Comparison of ENCODE assay signal across 8 cellular contexts in genomic region chr7:141550694-141551079, GRCh38. TPM values are rescaled to one million over a fixed set of nuclear protein-coding genes. Genes with fewer than 3 reads are reported as not detected.
A peak's percentile ranks its signal among the peaks of the same experiment; 100 is the strongest.
DNase-seq lines count a peak whose midpoint lies in the region; ATAC-seq and TF ChIP-seq lines count a peak whose summit lies in the region.

No MANE protein-coding gene starts in this region.

- peaks cover 40% of the 10 kb centered on the region for H3K36me3 Mint-ChIP-seq in activated naive CD8-positive, alpha-beta T cell treated with anti-CD3 and anti-CD28 coated beads for 36 hours

- DNase-seq in NCI-H2227 (lab: John Stamatoyannopoulos, UW; ENCODE audit: unreplicated experiment) = peak; percentile 40
- DNase-seq in NCI-H2227 treated with DMSO at 0.1 percent for 48 hours (lab: John Stamatoyannopoulos, UW) = no peak
- DNase-seq in HL-60 (ENCODE audit: low read depth in 1 of 2, low spot score in 1 of 2) = no peak
- DNase-seq in activated naive CD8-positive, alpha-beta T cell treated with anti-CD3 and anti-CD28 coated beads for 36 hours = peak; percentile 7
- DNase-seq in right cardiac atrium = peak in 1 of 3 donors; percentile 50
- DNase-seq in stimulated activated CD4-positive, alpha-beta T cell treated with anti-CD3 and anti-CD28 coated beads, Interleukin-12 subunit alpha, Interleukin-12 subunit beta, amount 100 ng/mL, for 4 hours = no peak

- peaks cover 1% of the 10 kb centered on the region for H3K9me3 Mint-ChIP-seq in activated naive CD8-positive, alpha-beta T cell treated with anti-CD3 and anti-CD28 coated beads for 36 hours

- H3K4me3 ChIP-seq in HL-60 (replicated peaks; ENCODE audit: insufficient read depth, low read length) = peak overlapping the region; percentile 90
- peak overlapping the region; percentile 93 for H3K4me3 ChIP-seq in right cardiac atrium (ENCODE audit: low read length)
- H3K4me3 ChIP-seq in skeletal muscle satellite cell (ENCODE audit: low read length) = peak overlapping the region; percentile 98

- H3K27me3 Mint-ChIP-seq in activated naive CD8-positive, alpha-beta T cell treated with anti-CD3 and anti-CD28 coated beads for 36 hours = peaks cover 4% of the 10 kb centered on the region

- peak; percentile 33 to 49 for ATAC-seq in right cardiac atrium
- no peak for ATAC-seq in GM18520 (IDR thresholded peaks at IDR 0.05; ENCODE audit: unreplicated experiment)

- peaks cover 39% of the 10 kb centered on the region for H3K4me1 Mint-ChIP-seq in activated naive CD8-positive, alpha-beta T cell treated with anti-CD3 and anti-CD28 coated beads for 36 hours

- intact Hi-C loops in right cardiac atrium (cut with DNase I) = no loop called here

- no peaks in the 10 kb centered on the region for H3K9me3 ChIP-seq in right cardiac atrium (ENCODE audit: control insufficient read depth, low read length)
- no peaks in the 10 kb centered on the region for H3K9me3 ChIP-seq in skeletal muscle satellite cell (replicated peaks; ENCODE audit: low read length)

- TF ChIP-seq CTCF in HL-60 (IDR thresholded peaks at IDR 0.05; ENCODE audit: insufficient read depth, low read length) = no peak

- 19% methylated on average over 13 of the region's 13 CpGs for WGBS in right cardiac atrium

- H3K36me3 ChIP-seq in skeletal muscle satellite cell (ENCODE audit: insufficient read depth, low read length) = no peaks in the 10 kb centered on the region

- peak overlapping the region; percentile 89 for H3K4me3 Mint-ChIP-seq in activated naive CD8-positive, alpha-beta T cell treated with anti-CD3 and anti-CD28 coated beads for 36 hours

- peak overlapping the region; percentile 94 for H3K27ac Mint-ChIP-seq in activated naive CD8-positive, alpha-beta T cell treated with anti-CD3 and anti-CD28 coated beads for 36 hours

- H3K4me1 ChIP-seq in right cardiac atrium (ENCODE audit: control insufficient read depth, insufficient read depth, low read length) = no peaks in the 10 kb centered on the region
- H3K4me1 ChIP-seq in skeletal muscle satellite cell (ENCODE audit: control insufficient read depth, insufficient read depth, low read length) = peaks cover 12% of the 10 kb centered on the region

- H3K9ac ChIP-seq in skeletal muscle satellite cell (ENCODE audit: low read depth, low read length) = peak overlapping the region; percentile 90

- H3K27ac ChIP-seq in HL-60 (replicated peaks) (no peak overlapping the region), right cardiac atrium (ENCODE audit: low read length) (peak overlapping the region; percentile 43)

- H3K27me3 ChIP-seq in HL-60 (ENCODE audit: insufficient read depth, poor library complexity, severe bottlenecking) (no peaks in the 10 kb centered on the region), right cardiac atrium (ENCODE audit: control insufficient read depth, insufficient read depth) (no peaks in the 10 kb centered on the region), skeletal muscle satellite cell (ENCODE audit: control insufficient read depth, insufficient read depth, low read length) (no peaks in the 10 kb centered on the region)

- peak overlapping the region; percentile 93 for H3K4me2 ChIP-seq in skeletal muscle satellite cell (ENCODE audit: low read length)

RNA-seq across cellular contexts. Expression of gene AGK, which starts 0.5 kb away (rescaled TPM):
- 10 to 100 TPM; 86.0 to 87.4 TPM for total RNA-seq in activated naive CD8-positive, alpha-beta T cell treated with anti-CD3 and anti-CD28 coated beads for 36 hours
- 10 to 100 TPM; 31.1 to 43.6 (median 37.8) TPM for total RNA-seq in right cardiac atrium
- 29.2 TPM for polyA plus RNA-seq in right cardiac atrium
- 35.4 and 36.5 TPM in 2 replicates for total RNA-seq in skeletal muscle satellite cell (2012; rRNA removed)

Comparison
In these comparisons a context has a peak if more than half of its experiments do, and no peak if none do; other contexts are left out.
1. DNase-seq: peak in NCI-H2227 (single experiment) and activated naive CD8-positive, alpha-beta T cell treated with anti-CD3 and anti-CD28 coated beads for 36 hours (single experiment); none in NCI-H2227 treated with DMSO at 0.1 percent for 48 hours (single experiment), HL-60 (0 of 2) and stimulated activated CD4-positive, alpha-beta T cell treated with anti-CD3 and anti-CD28 coated beads, Interleukin-12 subunit alpha, Interleukin-12 subunit beta, amount 100 ng/mL, for 4 hours (single experiment).
2. Peak in every context shown above with its lines, with median percentiles within 50 percentile points of each other: H3K4me3 ChIP-seq.